Comparison of ENCODE assay signal across 9 cellular contexts in the genomic region with DNA sequence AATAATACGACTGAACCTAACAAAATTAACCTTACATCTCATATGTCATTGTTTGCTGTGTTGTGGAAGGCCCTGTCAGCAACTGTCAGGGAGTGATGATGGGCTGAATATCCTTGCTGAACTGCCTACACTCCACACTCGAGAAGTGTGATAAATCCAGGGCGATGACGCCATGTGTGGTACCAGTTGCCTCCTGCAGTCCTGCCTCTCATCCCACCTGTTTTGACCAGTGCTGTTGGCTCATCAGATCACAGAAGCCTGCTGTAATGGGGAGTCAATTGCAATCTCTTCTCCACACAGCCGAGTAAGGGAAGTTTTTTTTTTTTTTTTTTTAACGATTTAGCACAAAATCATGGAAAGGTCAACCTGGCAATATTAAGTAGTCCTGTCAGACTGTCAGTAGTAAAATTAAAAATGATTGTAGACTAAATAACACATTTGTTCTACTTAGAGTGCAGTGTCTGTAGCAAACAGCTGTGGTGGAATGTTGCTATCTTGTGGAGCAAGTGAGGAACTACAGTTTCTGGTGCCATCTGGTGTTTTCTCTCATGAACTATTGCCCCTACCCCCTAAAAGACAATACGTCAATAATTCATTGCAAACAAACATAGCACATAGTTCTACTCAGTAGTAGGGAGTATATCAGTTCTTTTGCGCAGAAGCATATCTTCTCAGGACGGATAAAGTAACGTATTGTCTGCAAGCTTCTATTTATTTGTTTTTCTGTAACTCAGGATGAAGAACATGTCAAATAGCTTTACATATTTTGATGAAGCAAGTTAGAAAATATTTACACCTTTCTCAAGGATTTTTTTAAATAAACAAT.
DNase-seq lines count a peak whose midpoint lies in the region; ATAC-seq, FAIRE-seq and TF ChIP-seq lines count a peak whose summit lies in the region.
"Had no signal": no experiment of that assay in that cellular context is flagged by ENCODE, and none has a peak within 500 bp of the region (broad histone marks: within the 10 kb centered on the region; RNA-seq: fewer than 3 reads in every experiment).

No MANE protein-coding gene starts in this region.

- H3K9ac ChIP-seq in SK-N-MC (ENCODE audit: insufficient read length): no peak overlapping the region

- H3K4me1 Mint-ChIP-seq in activated CD4-positive, alpha-beta T cell treated with anti-CD3 and anti-CD28 coated beads for 36 hours: no peaks in the 10 kb centered on the region

- H3K27me3 Mint-ChIP-seq in activated CD4-positive, alpha-beta T cell treated with anti-CD3 and anti-CD28 coated beads for 36 hours: no peaks in the 10 kb centered on the region

- no peaks in the 10 kb centered on the region for H3K36me3 Mint-ChIP-seq in activated CD4-positive, alpha-beta T cell treated with anti-CD3 and anti-CD28 coated beads for 36 hours (ENCODE audit: low read depth)

- POLR2A ChIA-PET in activated CD4-positive, alpha-beta T cell treated with anti-CD3 and anti-CD28 coated beads for 36 hours (lab: Charles Lee): no interaction called here

- peak; percentile 46 for ATAC-seq in left colon
- no peak for ATAC-seq in activated CD4-positive, alpha-beta T cell treated with anti-CD3 and anti-CD28 coated beads for 36 hours

- H3K9me3 ChIP-seq in SK-N-MC (ENCODE audit: low read depth, low read length): no peaks in the 10 kb centered on the region

- CTCF ChIA-PET in activated CD4-positive, alpha-beta T cell treated with anti-CD3 and anti-CD28 coated beads for 36 hours (lab: Charles Lee): no interaction called here

- H3K36me3 ChIP-seq in SK-N-MC (ENCODE audit: insufficient read depth, low read length): no peaks in the 10 kb centered on the region

- FAIRE-seq in GM12892 (lab: Jason Lieb, UNC): no peak

- H3K27ac ChIP-seq in SK-N-MC: no peak overlapping the region

- H3K4me3 Mint-ChIP-seq in activated CD4-positive, alpha-beta T cell treated with anti-CD3 and anti-CD28 coated beads for 36 hours: no peak overlapping the region
- H3K4me3 Mint-ChIP-seq: activated T-helper 1 cell treated with anti-CD3 and anti-CD28 coated beads, Interleukin-12 subunit alpha, Interleukin-12 subunit beta, Interleukin-2, Interleukin-4 antibody, amounts not matched to agents 30 ng/mL and 10 ng/mL and 1 ng/mL, durations not matched to agents 14 hours and 24 hours and 36 hours had no signal

- DNase-seq in AG20443 (ENCODE audit: low spot score): peak; percentile 18
- peak; percentile 31 for DNase-seq in HT1080 (ENCODE audit: low read depth)
- DNase-seq in SK-N-MC (ENCODE audit: low read depth, low spot score): peak; percentile 22
- no peak for DNase-seq in left colon
- no peak for DNase-seq in stimulated activated CD4-positive, alpha-beta T cell treated with anti-CD3 and anti-CD28 coated beads, Interleukin-4, amount 100 ng/mL, for 24 hours
- no peak for DNase-seq in NCI-H446 treated with DMSO at 0.1 percent for 48 hours (lab: John Stamatoyannopoulos, UW)
- DNase-seq in GM12892 (ENCODE audit: insufficient read length): no peak
- no peak for DNase-seq in activated CD4-positive, alpha-beta T cell treated with anti-CD3 and anti-CD28 coated beads for 36 hours

- no peaks in the 10 kb centered on the region for H3K9me3 Mint-ChIP-seq in activated CD4-positive, alpha-beta T cell treated with anti-CD3 and anti-CD28 coated beads for 36 hours (ENCODE audit: low read depth)
- H3K9me3 Mint-ChIP-seq: activated T-helper 1 cell treated with anti-CD3 and anti-CD28 coated beads, Interleukin-12 subunit alpha, Interleukin-12 subunit beta, Interleukin-2, Interleukin-4 antibody, amounts not matched to agents 30 ng/mL and 10 ng/mL and 1 ng/mL, durations not matched to agents 14 hours and 24 hours and 36 hours had no signal

- H3K27ac Mint-ChIP-seq in activated CD4-positive, alpha-beta T cell treated with anti-CD3 and anti-CD28 coated beads for 36 hours: no peak overlapping the region
- H3K27ac Mint-ChIP-seq: activated T-helper 1 cell treated with anti-CD3 and anti-CD28 coated beads, Interleukin-12 subunit alpha, Interleukin-12 subunit beta, Interleukin-2, Interleukin-4 antibody, amounts not matched to agents 30 ng/mL and 10 ng/mL and 1 ng/mL, durations not matched to agents 14 hours and 24 hours and 36 hours had no signal

- H3K4me3 ChIP-seq in SK-N-MC: no peak overlapping the region

- intact Hi-C loops in left colon (cut with DNase I, micrococcal nuclease): no loop called here
- intact Hi-C loops in activated CD4-positive, alpha-beta T cell treated with anti-CD3 and anti-CD28 coated beads for 36 hours (cut with DNase I, micrococcal nuclease): no loop called here

- no peak for TF ChIP-seq POLR2A in GM12892 (IDR thresholded peaks at IDR 0.05; ENCODE audit: low read depth, low read length)

Comparison
In these comparisons a context has a peak if more than half of its experiments do, and no peak if none do; other contexts are left out.
1. DNase-seq: peak in AG20443 (single experiment), HT1080 (single experiment) and SK-N-MC (single experiment); none in left colon (0 of 2), stimulated activated CD4-positive, alpha-beta T cell treated with anti-CD3 and anti-CD28 coated beads, Interleukin-4, amount 100 ng/mL, for 24 hours (single experiment), NCI-H446 treated with DMSO at 0.1 percent for 48 hours (single experiment), GM12892 (single experiment) and activated CD4-positive, alpha-beta T cell treated with anti-CD3 and anti-CD28 coated beads for 36 hours (single experiment).